Comparison of ENCODE assay signal across 16 cellular contexts in the genomic region with DNA sequence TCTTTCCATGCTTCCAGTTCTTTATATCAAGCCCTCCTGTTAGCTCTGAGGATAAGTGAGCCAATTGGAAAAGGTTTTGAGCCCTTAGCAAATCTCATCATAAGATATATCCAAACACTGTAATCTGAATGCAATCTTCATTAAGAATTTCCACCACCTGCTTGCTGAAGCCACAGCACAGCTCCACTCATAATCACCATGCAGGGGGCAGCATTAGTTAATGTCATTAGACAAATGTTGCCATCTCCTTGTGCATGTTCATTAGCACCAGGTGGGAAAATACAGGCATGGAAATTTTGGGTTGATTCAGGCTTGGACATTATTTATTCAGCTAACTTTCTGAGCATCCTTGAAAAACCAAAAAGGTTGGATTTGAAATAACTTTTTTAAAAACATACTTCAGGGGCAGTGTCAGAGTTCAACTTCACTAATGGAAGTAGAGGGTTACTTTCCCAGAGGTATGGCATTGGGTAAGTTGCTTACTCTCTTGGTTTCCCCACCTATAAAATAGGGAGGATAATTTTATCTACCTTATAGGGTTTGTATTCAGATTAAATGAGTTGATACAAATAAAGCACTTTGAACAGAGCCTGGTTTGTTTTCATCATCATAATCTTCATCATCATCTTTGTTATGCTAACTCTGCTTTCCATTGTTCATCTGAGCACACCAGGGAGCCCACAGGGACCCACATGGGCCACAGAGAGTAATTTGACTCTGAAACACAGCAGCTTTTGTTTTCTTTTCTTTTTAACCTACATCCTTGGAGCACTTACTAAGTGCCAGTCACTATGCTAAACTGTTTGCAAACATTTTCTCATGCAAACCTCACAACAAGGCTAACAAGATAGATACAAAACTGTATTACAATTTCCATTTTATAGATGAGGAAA.
DNase-seq lines count a peak whose midpoint lies in the region; ATAC-seq, FAIRE-seq and TF ChIP-seq lines count a peak whose summit lies in the region.
"Had no signal": no experiment of that assay in that cellular context is flagged by ENCODE, and none has a peak within 500 bp of the region (broad histone marks: within the 10 kb centered on the region; RNA-seq: fewer than 3 reads in every experiment).

No MANE protein-coding gene starts in this region.

- DNase-seq in H54 (ENCODE audit: insufficient read length, low spot score) (no peak), NCI-H1436 (lab: John Stamatoyannopoulos, UW) (peak; percentile 55), SK-MEL-5 (ENCODE audit: low read depth, low spot score) (peak; percentile 12), iPS-NIHi7 (ENCODE audit: extremely low spot score) (peak; percentile 46), pancreas (no peak), trophoblast cell (no peak), pons (ENCODE audit: low spot score) (no peak), osteoblast (ENCODE audit: insufficient read length, low spot score, missing footprints) (no peak)
- DNase-seq: activated CD4-positive, alpha-beta memory T cell treated with anti-CD3 and anti-CD28 coated beads, Interleukin-2, amount 10 ng/mL, durations not matched to agents 7 days and 5 days; activated gamma-delta T cell treated with Interleukin-2 at 50 U/mL for 16 hours; brain microvascular endothelial cell; GF-D8; HFFc6; stimulated activated CD4-positive, alpha-beta T cell treated with anti-CD3 and anti-CD28 coated beads, Interleukin-12 subunit alpha, Interleukin-12 subunit beta, amount 100 ng/mL, for 4 hours; testis had no signal

- H3K4me2 ChIP-seq in trophoblast cell (ENCODE audit: low read length), result no peak overlapping the region
- no peak overlapping the region for H3K4me2 ChIP-seq in osteoblast (ENCODE audit: insufficient read depth, low read length)
- H3K4me2 ChIP-seq: hepatocyte had no signal

- H4K12ac ChIP-seq in trophoblast cell (ENCODE audit: low read depth, low read length), result no peak overlapping the region

- no peaks in the 10 kb centered on the region for H4K20me1 ChIP-seq in osteoblast (ENCODE audit: insufficient read depth, low read length)

- no peak overlapping the region for H3K23ac ChIP-seq in trophoblast cell (ENCODE audit: low read length)

- H3K27ac ChIP-seq in pancreas, result no peak overlapping the region
- no peak overlapping the region for H3K27ac ChIP-seq in trophoblast cell (ENCODE audit: low read depth, low read length)
- H3K27ac ChIP-seq in osteoblast (ENCODE audit: low read depth, low read length), result no peak overlapping the region
- H3K27ac ChIP-seq: brain microvascular endothelial cell, hepatocyte, testis had no signal

- H3K18ac ChIP-seq in trophoblast cell (ENCODE audit: low read length), result no peak overlapping the region

- H2BK5ac ChIP-seq in trophoblast cell (ENCODE audit: low read depth, low read length, poor library complexity), result no peak overlapping the region

- H2BK120ac ChIP-seq in trophoblast cell (ENCODE audit: insufficient read depth, low read length, poor library complexity), result no peak overlapping the region

- TF ChIP-seq CTCF in pancreas (IDR thresholded peaks at IDR 0.05) (no peak), osteoblast (IDR thresholded peaks at IDR 0.05; ENCODE audit: extremely low read depth, low read depth, low read length) (no peak)

- H2AFZ ChIP-seq in trophoblast cell (ENCODE audit: insufficient read depth, low read length, poor library complexity) (no peak overlapping the region), osteoblast (ENCODE audit: low read length) (no peak overlapping the region)
- H2AFZ ChIP-seq: hepatocyte had no signal

- intact Hi-C loops in pancreas (cut with DNase I), result no loop called here

- no peaks in the 10 kb centered on the region for H3K36me3 ChIP-seq in pancreas
- no peaks in the 10 kb centered on the region for H3K36me3 ChIP-seq in trophoblast cell (ENCODE audit: control insufficient read depth in 1 of 2, insufficient read depth in 2 of 2, low read length in 2 of 2)
- no peaks in the 10 kb centered on the region for H3K36me3 ChIP-seq in osteoblast (ENCODE audit: insufficient read depth, low read length)
- H3K36me3 ChIP-seq: brain microvascular endothelial cell had no signal

- no peak overlapping the region for H2BK12ac ChIP-seq in trophoblast cell (ENCODE audit: low read length)

- in situ Hi-C loops in SK-MEL-5 (cut with HindIII; ENCODE audit: low pct_unique_long_range_greater_than_20kb, low sequenced_read_pairs), result no loop called here

- H3K27me3 ChIP-seq in pancreas, result no peaks in the 10 kb centered on the region
- no peaks in the 10 kb centered on the region for H3K27me3 ChIP-seq in trophoblast cell (ENCODE audit: insufficient read depth, low read length)
- H3K27me3 ChIP-seq in osteoblast (ENCODE audit: insufficient read depth, low read length), result no peaks in the 10 kb centered on the region
- H3K27me3 ChIP-seq: brain microvascular endothelial cell, hepatocyte, testis had no signal

- H3K9me3 ChIP-seq in pancreas (no peaks in the 10 kb centered on the region), trophoblast cell (ENCODE audit: insufficient read depth, low read depth, low read length) (no peaks in the 10 kb centered on the region), osteoblast (ENCODE audit: low read depth, low read length) (no peaks in the 10 kb centered on the region)
- H3K9me3 ChIP-seq: testis had no signal

- no peak overlapping the region for H2AK5ac ChIP-seq in trophoblast cell (ENCODE audit: low read length)

- no peaks in the 10 kb centered on the region for H3K79me1 ChIP-seq in trophoblast cell (ENCODE audit: low read length)

- H4K91ac ChIP-seq in trophoblast cell (ENCODE audit: low read depth, low read length), result no peak overlapping the region

- H4K8ac ChIP-seq in trophoblast cell (ENCODE audit: low read depth, low read length), result no peak overlapping the region

- H3K14ac ChIP-seq in trophoblast cell (ENCODE audit: low read length), result no peak overlapping the region

- no peak for ATAC-seq in pancreas

- H3K9ac ChIP-seq in trophoblast cell (ENCODE audit: low read length), result no peak overlapping the region

- H3K4me3 ChIP-seq in pancreas (no peak overlapping the region), trophoblast cell (ENCODE audit: low read depth, low read length) (no peak overlapping the region), osteoblast (ENCODE audit: insufficient read depth, low read length) (no peak overlapping the region)
- H3K4me3 ChIP-seq: hepatocyte, testis had no signal

- no peak for TF ChIP-seq POLR2A in H54 (IDR thresholded peaks at IDR 0.05; ENCODE audit: low read depth, low read length)

- FAIRE-seq in H54 (lab: Jason Lieb, UNC) (peak; percentile 74), pancreas (lab: Jason Lieb, UNC) (no peak)

- H3K79me2 ChIP-seq in trophoblast cell (ENCODE audit: control insufficient read depth, insufficient read depth, low read length, poor library complexity) (no peaks in the 10 kb centered on the region), osteoblast (ENCODE audit: insufficient read depth, low read length) (no peaks in the 10 kb centered on the region)
- H3K79me2 ChIP-seq: hepatocyte had no signal

- H3K4me1 ChIP-seq in pancreas (no peaks in the 10 kb centered on the region), trophoblast cell (ENCODE audit: control insufficient read depth in 1 of 2, insufficient read depth in 2 of 2, low read length in 2 of 2) (no peaks in the 10 kb centered on the region), osteoblast (ENCODE audit: insufficient read depth, low read length) (peaks cover 8% of the 10 kb centered on the region)
- H3K4me1 ChIP-seq: testis had no signal

- no peak overlapping the region for H3K4ac ChIP-seq in trophoblast cell (ENCODE audit: low read depth, low read length)

Comparison
In these comparisons a context has a peak if more than half of its experiments do, and no peak if none do; other contexts are left out.
1. DNase-seq: peak in NCI-H1436 (single experiment), SK-MEL-5 (single experiment) and iPS-NIHi7 (single experiment); none in H54 (single experiment), pancreas (0 of 6), trophoblast cell (0 of 2), pons (single experiment) and osteoblast (single experiment).